23 cellular contexts compared by ENCODE assay signal in the genomic region with DNA sequence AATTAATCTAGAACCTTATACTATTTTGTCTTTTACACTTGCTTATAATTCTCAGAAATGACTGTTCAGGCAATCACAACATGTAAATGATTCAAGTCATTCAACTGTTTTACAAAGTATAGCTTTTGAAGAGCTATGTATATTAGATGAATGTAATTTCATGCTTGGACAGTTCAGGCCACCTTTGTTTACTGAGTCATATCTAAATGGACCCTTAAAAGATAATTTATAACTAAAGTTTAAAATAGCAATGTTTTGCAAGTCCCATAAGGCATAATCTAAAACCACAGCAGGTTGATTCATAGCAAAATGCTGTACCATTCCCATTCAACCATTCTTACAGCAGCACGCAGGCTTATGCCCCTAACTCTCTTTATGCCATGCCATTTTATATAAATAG.
DNase-seq lines count a peak whose midpoint lies in the region; ATAC-seq, FAIRE-seq and TF ChIP-seq lines count a peak whose summit lies in the region.
"Had no signal": no experiment of that assay in that cellular context is flagged by ENCODE, and none has a peak within 500 bp of the region (broad histone marks: within the 10 kb centered on the region; RNA-seq: fewer than 3 reads in every experiment).

No MANE protein-coding gene starts in this region.

- H3K36me3 ChIP-seq in Karpas-422 (ENCODE audit: insufficient read depth, low read length): peaks cover 5% of the 10 kb centered on the region; the same call in 1 of the 2 replicates

- 0 out of 2 replicates have a peak, but pooled peaks cover 3% of the 10 kb centered on the region for H3K79me2 ChIP-seq in Karpas-422 (ENCODE audit: low read length)

- TF ChIP-seq CTCF in D721Med (IDR thresholded peaks at IDR 0.05; ENCODE audit: insufficient read depth, missing control alignments): no peak
- no peak for TF ChIP-seq CTCF in Calu3 (IDR thresholded peaks at IDR 0.05; ENCODE audit: unreplicated experiment)

- H4K20me1 ChIP-seq in Karpas-422 (ENCODE audit: insufficient read depth, low read depth, low read length): 0 out of 2 replicates have a peak, but pooled peaks cover 5% of the 10 kb centered on the region
- H4K20me1 ChIP-seq: BLaER1 treated with 17β-estradiol and CSF1 and Interleukin-3, amounts not matched to agents 10 nM and 100 nM had no signal

- H3K27me3 ChIP-seq in Karpas-422 (ENCODE audit: low read length): no peaks in the 10 kb centered on the region
- H3K27me3 ChIP-seq: BLaER1 treated with 17β-estradiol and CSF1 and Interleukin-3, amounts not matched to agents 10 nM and 100 nM; Peyer's patch had no signal

- H3K4me1 ChIP-seq in Karpas-422 (ENCODE audit: low read length): peaks cover 40% of the 10 kb centered on the region

- H3K9me3 Mint-ChIP-seq in Calu3 (ENCODE audit: low read depth, unreplicated experiment): no peaks in the 10 kb centered on the region
- H3K9me3 Mint-ChIP-seq: CD8-positive, alpha-beta memory T cell had no signal

- CTCF ChIA-PET in Calu3 (lab: Charles Lee): interaction anchor here (1.2 kb wide), 1 partner anchor 17 kb away, joined by 4 read pairs; no protein-coding TSS in a partner anchor

- H3K27ac Mint-ChIP-seq in Calu3 (ENCODE audit: unreplicated experiment): no peak overlapping the region
- H3K27ac Mint-ChIP-seq: IgD-negative memory B cell had no signal

- H3K9me3 ChIP-seq in Karpas-422 (ENCODE audit: low read length): no peaks in the 10 kb centered on the region
- H3K9me3 ChIP-seq: A549; BLaER1 treated with 17β-estradiol and CSF1 and Interleukin-3, amounts not matched to agents 10 nM and 100 nM; Peyer's patch; SK-N-SH had no signal

- no peak overlapping the region for H2AFZ ChIP-seq in Karpas-422 (ENCODE audit: low read length)

- peak overlapping the region; percentile 36 for H3K27ac ChIP-seq in Karpas-422 (ENCODE audit: low read length)
- H3K27ac ChIP-seq: A549; BLaER1 treated with 17β-estradiol and CSF1 and Interleukin-3, amounts not matched to agents 10 nM and 100 nM; HL-60; Peyer's patch had no signal

- DNase-seq in D721Med (ENCODE audit: insufficient read length, low spot score): no peak
- peak; percentile 79 for DNase-seq in Karpas-422
- peak; percentile 6 for DNase-seq in germinal center (ENCODE audit: low spot score)
- no peak for DNase-seq in Calu3
- no peak for DNase-seq in NCI-H510A treated with DMSO at 0.1 percent for 48 hours (lab: John Stamatoyannopoulos, UW)
- DNase-seq: CD8-positive, alpha-beta memory T cell; GOT3; NCI-H1930; NCI-H2171; NCI-H446 treated with DMSO at 0.1 percent for 48 hours; NCI-H82; Peyer's patch; Right ventricle myocardium superior; SK-N-SH; T-helper 1 cell had no signal

- H3K36me3 Mint-ChIP-seq in Calu3 (ENCODE audit: insufficient read depth, unreplicated experiment): peaks cover 2% of the 10 kb centered on the region
- H3K36me3 Mint-ChIP-seq: CD8-positive, alpha-beta memory T cell; IgD-negative memory B cell had no signal

- no peak overlapping the region; the same call in 1 of the 2 replicates for H3K4me3 ChIP-seq in Karpas-422 (ENCODE audit: low read length)
- H3K4me3 ChIP-seq: A549; BLaER1 treated with 17β-estradiol and CSF1 and Interleukin-3, amounts not matched to agents 10 nM and 100 nM; Peyer's patch had no signal

- H3K9me2 ChIP-seq in Karpas-422 (replicated peaks; ENCODE audit: insufficient read depth, low read length): no peaks in the 10 kb centered on the region
- H3K9me2 ChIP-seq: SK-N-SH had no signal

- H3K9ac ChIP-seq in Karpas-422 (ENCODE audit: low read length): no peak overlapping the region
- H3K9ac ChIP-seq: BLaER1 treated with 17β-estradiol and CSF1 and Interleukin-3, amounts not matched to agents 10 nM and 100 nM; SK-N-SH had no signal

- H3K4me3 Mint-ChIP-seq in Calu3 (ENCODE audit: low read depth, unreplicated experiment): no peak overlapping the region
- H3K4me3 Mint-ChIP-seq: CD8-positive, alpha-beta memory T cell had no signal

- H3K27me3 Mint-ChIP-seq in Calu3 (ENCODE audit: unreplicated experiment): no peaks in the 10 kb centered on the region
- H3K27me3 Mint-ChIP-seq: CD8-positive, alpha-beta memory T cell; IgD-negative memory B cell had no signal

- peaks cover 21% of the 10 kb centered on the region for H3K4me1 Mint-ChIP-seq in Calu3 (ENCODE audit: low read depth, unreplicated experiment)

- ATAC-seq in GM21423 (IDR thresholded peaks at IDR 0.05; ENCODE audit: unreplicated experiment) (peak; percentile 45), GM18867 (IDR thresholded peaks at IDR 0.05; ENCODE audit: unreplicated experiment) (no peak), SK-N-SH treated with all-trans-retinoic acid at 6 μM for 48 hours (no peak)
- ATAC-seq: A549 had no signal

- intact Hi-C loops in Calu3 (cut with micrococcal nuclease; ENCODE audit: unreplicated experiment): no loop called here

- peak; percentile 69 for FAIRE-seq in D721Med (lab: Jason Lieb, UNC)
- FAIRE-seq: A549, HTR-8/SVneo had no signal

- H3K4me2 ChIP-seq in Karpas-422 (ENCODE audit: low read depth, low read length, poor library complexity, severe bottlenecking): peak overlapping the region; percentile 34
- H3K4me2 ChIP-seq: A549; BLaER1 treated with 17β-estradiol and CSF1 and Interleukin-3, amounts not matched to agents 10 nM and 100 nM; SK-N-SH had no signal

- BruUV-seq in Calu3 (replicated peaks; lab: Mats Ljungman, UMichigan): no TSS peak

TF ChIP-seq in SK-N-SH treated with all-trans-retinoic acid at 6 μM for 48 hours, 23 proteins besides CTCF, POLR2A, EP300 and RAD21:
- TF ChIP-seq CSDC2 (CRISPR knock-in tag; IDR thresholded peaks at IDR 0.05): no peak

Comparison
In these comparisons a context has a peak if more than half of its experiments do, and no peak if none do; other contexts are left out.
1. DNase-seq: peak in Karpas-422 (single experiment) and germinal center (single experiment); none in D721Med (single experiment), Calu3 (single experiment) and NCI-H510A treated with DMSO at 0.1 percent for 48 hours (single experiment).